In genomic region chr3:100106531-100107155, GRCh38 we compare ENCODE assay signal across 11 cellular contexts. TPM values are rescaled to one million over a fixed set of nuclear protein-coding genes. Genes with fewer than 3 reads are reported as not detected.
DNase-seq lines count a peak whose midpoint lies in the region; ATAC-seq and TF ChIP-seq lines count a peak whose summit lies in the region.
"Had no signal": no experiment of that assay in that cellular context is flagged by ENCODE, and none has a peak within 500 bp of the region (broad histone marks: within the 10 kb centered on the region; RNA-seq: fewer than 3 reads in every experiment).

No MANE protein-coding gene starts in this region.

- H3K27ac ChIP-seq in DND-41 (ENCODE audit: low read length) (peak overlapping the region; percentile 53; the same call in 1 of the 2 replicates), ascending aorta (peak overlapping the region; percentile 66 to 70), mesendoderm (ENCODE audit: low read depth, low read length) (no peak overlapping the region)
- H3K27ac ChIP-seq: SJCRH30 had no signal

- no peak overlapping the region for H2AFZ ChIP-seq in DND-41 (ENCODE audit: low read depth, low read length)

- no peak overlapping the region for H3K56ac ChIP-seq in mesendoderm (ENCODE audit: low read length)

- H2AK5ac ChIP-seq in mesendoderm (ENCODE audit: low read length), result no peak overlapping the region

- no peak overlapping the region for H4K5ac ChIP-seq in mesendoderm (ENCODE audit: low read length)

- H2BK120ac ChIP-seq in mesendoderm (ENCODE audit: low read depth, low read length), result no peak overlapping the region

- no peak overlapping the region for H3K23ac ChIP-seq in mesendoderm (ENCODE audit: low read length)

- H3K9ac ChIP-seq in DND-41 (ENCODE audit: low read depth, low read length) (no peak overlapping the region), mesendoderm (ENCODE audit: low read length) (no peak overlapping the region)

- intact Hi-C loops in ascending aorta (cut with DNase I), result no loop called here

- H3K9me3 ChIP-seq in DND-41 (ENCODE audit: insufficient read depth, low read length, severe bottlenecking) (no peaks in the 10 kb centered on the region), ascending aorta (no peaks in the 10 kb centered on the region)

- ATAC-seq in DND-41 (ENCODE audit: insufficient read depth, low read depth), result no peak

- TF ChIP-seq CTCF in DND-41 (IDR thresholded peaks at IDR 0.05; ENCODE audit: borderline replicate concordance, extremely low read depth, low read length, poor library complexity, severe bottlenecking), result no peak
- no peak for TF ChIP-seq CTCF in ascending aorta (IDR thresholded peaks at IDR 0.05)

- H3K36me3 ChIP-seq in DND-41 (ENCODE audit: insufficient read depth, low read length) (no peaks in the 10 kb centered on the region), ascending aorta (no peaks in the 10 kb centered on the region), mesendoderm (ENCODE audit: control insufficient read depth, insufficient read depth, low read length) (no peaks in the 10 kb centered on the region)
- H3K36me3 ChIP-seq: SJCRH30 had no signal

- H3K79me2 ChIP-seq in DND-41 (ENCODE audit: insufficient read depth, low read length) (no peaks in the 10 kb centered on the region), mesendoderm (ENCODE audit: control insufficient read depth, insufficient read depth, low read length) (no peaks in the 10 kb centered on the region)

- DNase-seq in DND-41 (no peak), HCEC 1CT (peak; percentile 18), ascending aorta (ENCODE audit: low spot score in 2 of 2) (no peak), mesendoderm (no peak), NCI-H2107 (lab: John Stamatoyannopoulos, UW) (no peak), RKO (ENCODE audit: low spot score) (no peak), MV-4-11 (lab: John Stamatoyannopoulos, UW) (no peak)
- DNase-seq in activated CD4-positive, alpha-beta T cell treated with anti-CD3 and anti-CD28 coated beads for 1 hour, result no peak
- DNase-seq: activated CD4-positive, alpha-beta T cell treated with anti-CD3 and anti-CD28 coated beads, Interleukin-2, amount 50 U/mL, for 48 hours; stimulated activated naive CD4-positive, alpha-beta T cell had no signal

- H3K27me3 ChIP-seq in DND-41 (ENCODE audit: insufficient read depth, low read length, poor library complexity) (no peaks in the 10 kb centered on the region), ascending aorta (no peaks in the 10 kb centered on the region), mesendoderm (ENCODE audit: insufficient read depth, low read length, poor library complexity) (no peaks in the 10 kb centered on the region)
- H3K27me3 ChIP-seq: SJCRH30 had no signal

- no peaks in the 10 kb centered on the region for H4K20me1 ChIP-seq in DND-41 (ENCODE audit: insufficient read depth, low read length)

- peak overlapping the region; percentile 23 for H3K18ac ChIP-seq in mesendoderm (ENCODE audit: low read length)

- H3K79me1 ChIP-seq in mesendoderm (ENCODE audit: low read length), result no peaks in the 10 kb centered on the region

- no peak overlapping the region for H3K4ac ChIP-seq in mesendoderm (ENCODE audit: low read depth, low read length)

- H3K4me1 ChIP-seq in DND-41 (ENCODE audit: insufficient read depth, low read length) (peaks cover 24% of the 10 kb centered on the region), ascending aorta (peaks cover 16 to 73% of the 10 kb centered on the region in 2 donors), mesendoderm (ENCODE audit: control insufficient read depth, low read depth, low read length) (no peaks in the 10 kb centered on the region)

- H4K8ac ChIP-seq in mesendoderm (ENCODE audit: low read depth, low read length), result no peak overlapping the region

- no peak overlapping the region for H3K4me3 ChIP-seq in DND-41 (ENCODE audit: low read depth in 1 of 2, low read length in 2 of 2)
- H3K4me3 ChIP-seq in ascending aorta, result no peak overlapping the region
- H3K4me3 ChIP-seq in mesendoderm (ENCODE audit: low read length), result no peak overlapping the region
- H3K4me3 ChIP-seq: SJCRH30 had no signal

- no peak overlapping the region for H3K4me2 ChIP-seq in DND-41 (ENCODE audit: insufficient read depth, low read length)
- H3K4me2 ChIP-seq in mesendoderm (ENCODE audit: low read length), result no peak overlapping the region

- no peak overlapping the region for H2BK15ac ChIP-seq in mesendoderm (replicated peaks; ENCODE audit: low read depth)

- H2BK5ac ChIP-seq in mesendoderm (ENCODE audit: low read length), result no peak overlapping the region

RNA-seq across cellular contexts. Expression of gene FILIP1L, which starts 7.7 kb away (rescaled TPM):
- 106 TPM for total RNA-seq in ascending aorta
- 1.7 TPM for polyA plus RNA-seq in mesendoderm (2013, experiment 1 of 2)
- 1.5 TPM for polyA plus RNA-seq in mesendoderm (2013, experiment 2 of 2)
